8 cellular contexts compared by ENCODE assay signal in genomic region chr9:120792898-120793765, GRCh38.
DNase-seq lines count a peak whose midpoint lies in the region; ATAC-seq lines count a peak whose summit lies in the region.

A gene with protein sequence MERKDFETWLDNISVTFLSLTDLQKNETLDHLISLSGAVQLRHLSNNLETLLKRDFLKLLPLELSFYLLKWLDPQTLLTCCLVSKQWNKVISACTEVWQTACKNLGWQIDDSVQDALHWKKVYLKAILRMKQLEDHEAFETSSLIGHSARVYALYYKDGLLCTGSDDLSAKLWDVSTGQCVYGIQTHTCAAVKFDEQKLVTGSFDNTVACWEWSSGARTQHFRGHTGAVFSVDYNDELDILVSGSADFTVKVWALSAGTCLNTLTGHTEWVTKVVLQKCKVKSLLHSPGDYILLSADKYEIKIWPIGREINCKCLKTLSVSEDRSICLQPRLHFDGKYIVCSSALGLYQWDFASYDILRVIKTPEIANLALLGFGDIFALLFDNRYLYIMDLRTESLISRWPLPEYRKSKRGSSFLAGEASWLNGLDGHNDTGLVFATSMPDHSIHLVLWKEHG (minus strand): TSS chr9:120793416. CDS start chr9:120788258, 5,158 bp downstream.

- H3K36me3 Mint-ChIP-seq in central memory CD8-positive, alpha-beta T cell (ENCODE audit: insufficient read depth) = peaks cover 29% of the 10 kb centered on the region

- H3K4me1 Mint-ChIP-seq in central memory CD8-positive, alpha-beta T cell = peaks cover 44% of the 10 kb centered on the region

- peak; percentile 94 for DNase-seq in AG08395 (ENCODE audit: low spot score)
- DNase-seq in NCI-H345 (lab: John Stamatoyannopoulos, UW) = peak; percentile 96
- peak; percentile 56 to 58 for DNase-seq in central memory CD8-positive, alpha-beta T cell (ENCODE audit: low spot score in 2 of 2)
- peak; percentile 91 for DNase-seq in iris pigment epithelial cell (ENCODE audit: low read depth)
- peak; percentile 84 to 88 for DNase-seq in stimulated activated CD4-positive, alpha-beta T cell treated with anti-CD3 and anti-CD28 coated beads, Interleukin-12 subunit alpha, Interleukin-12 subunit beta, amount 100 ng/mL, for 24 hours (ENCODE audit: low read depth in 2 of 2)

- H3K4me3 Mint-ChIP-seq in central memory CD8-positive, alpha-beta T cell = peak within 1 kb of the TSS; percentile 84

- no peaks in the 10 kb centered on the region for H3K27me3 Mint-ChIP-seq in central memory CD8-positive, alpha-beta T cell

- peak; percentile 94 for ATAC-seq in GM18909 (IDR thresholded peaks at IDR 0.05; ENCODE audit: poor library complexity, unreplicated experiment)
- peak; percentile 95 for ATAC-seq in HG03159 (IDR thresholded peaks at IDR 0.05; ENCODE audit: unreplicated experiment)
- ATAC-seq in activated CD4-positive, CD25-positive, alpha-beta regulatory T cell treated with anti-CD3 and anti-CD28 coated beads, Interleukin-2, amount 50 U/mL, for 24 hours = peak; percentile 96 to 97
- peak; percentile 80 for ATAC-seq in central memory CD8-positive, alpha-beta T cell (replicated peaks; ENCODE audit: extremely low read depth, poor library complexity, severe bottlenecking)

- peak within 1 kb of the TSS; percentile 93 for H3K27ac Mint-ChIP-seq in central memory CD8-positive, alpha-beta T cell (ENCODE audit: low read depth)

- H3K9me3 Mint-ChIP-seq in central memory CD8-positive, alpha-beta T cell = no peaks in the 10 kb centered on the region

Comparison
In these comparisons a context has a peak if more than half of its experiments do, and no peak if none do; other contexts are left out.
1. Peak in every context shown above with its lines: DNase-seq and ATAC-seq.